In genomic region chr1:96979869-96980268, GRCh38 we compare ENCODE assay signal across 25 cellular contexts.
"Had no signal": no experiment of that assay in that cellular context is flagged by ENCODE, and none has a peak within 500 bp of the region (broad histone marks: within the 10 kb centered on the region; RNA-seq: fewer than 3 reads in every experiment).

No MANE protein-coding gene starts in this region.

- H3K27me3 ChIP-seq: ascending aorta, body of pancreas had no signal

- FAIRE-seq: bronchial epithelial cell had no signal

- H3K4me3 Mint-ChIP-seq: activated CD8-positive, alpha-beta memory T cell treated with anti-CD3 and anti-CD28 coated beads, Interleukin-2, amount 10 ng/mL, durations not matched to agents 7 days and 5 days; activated naive CD4-positive, alpha-beta T cell treated with anti-CD3 and anti-CD28 coated beads, Interleukin-2, amount 50 U/mL, for 24 hours; activated T-cell treated with anti-CD3 and anti-CD28 coated beads, Interleukin-2, amount 50 U/mL, for 24 hours; activated T-helper 1 cell treated with anti-CD3 and anti-CD28 coated beads, Interleukin-12 subunit alpha, Interleukin-12 subunit beta, Interleukin-2, Interleukin-4 antibody, amounts not matched to agents 30 ng/mL and 10 ng/mL and 1 ng/mL, durations not matched to agents 14 hours and 24 hours and 36 hours; T-helper 1 cell treated with Interleukin-12 subunit alpha and Interleukin-12 subunit beta and Interleukin-4 antibody, amounts not matched to agents 30 μg/mL and 1 μg/mL, for 36 hours; WTC11 had no signal

- H3K27ac Mint-ChIP-seq: activated CD8-positive, alpha-beta memory T cell treated with anti-CD3 and anti-CD28 coated beads, Interleukin-2, amount 10 ng/mL, durations not matched to agents 7 days and 5 days; activated naive CD4-positive, alpha-beta T cell treated with anti-CD3 and anti-CD28 coated beads, Interleukin-2, amount 50 U/mL, for 24 hours; activated T-cell treated with anti-CD3 and anti-CD28 coated beads, Interleukin-2, amount 50 U/mL, for 24 hours; activated T-helper 1 cell treated with anti-CD3 and anti-CD28 coated beads, Interleukin-12 subunit alpha, Interleukin-12 subunit beta, Interleukin-2, Interleukin-4 antibody, amounts not matched to agents 30 ng/mL and 10 ng/mL and 1 ng/mL, durations not matched to agents 14 hours and 24 hours and 36 hours; T-helper 1 cell treated with Interleukin-12 subunit alpha and Interleukin-12 subunit beta and Interleukin-4 antibody, amounts not matched to agents 30 μg/mL and 1 μg/mL, for 36 hours; WTC11 had no signal

- H3K36me3 Mint-ChIP-seq: activated CD8-positive, alpha-beta memory T cell treated with anti-CD3 and anti-CD28 coated beads, Interleukin-2, amount 10 ng/mL, durations not matched to agents 7 days and 5 days; activated naive CD4-positive, alpha-beta T cell treated with anti-CD3 and anti-CD28 coated beads, Interleukin-2, amount 50 U/mL, for 24 hours; WTC11 had no signal

- H3K4me3 ChIP-seq: ascending aorta, body of pancreas, PC-9 had no signal

- DNase-seq: activated CD4-positive, alpha-beta T cell treated with anti-CD3 and anti-CD28 coated beads for 48 hours; activated CD4-positive, alpha-beta T cell treated with anti-CD3 and anti-CD28 coated beads, Interleukin-2, amount 50 U/mL, for 48 hours; activated CD4-positive, CD25-positive, alpha-beta regulatory T cell treated with anti-CD3 and anti-CD28 coated beads, Interleukin-2, amount 50 U/mL, for 72 hours; activated CD8-positive, alpha-beta memory T cell treated with anti-CD3 and anti-CD28 coated beads, Interleukin-2, amount 10 ng/mL, durations not matched to agents 7 days and 5 days; activated effector memory CD4-positive, alpha-beta T cell treated with Interleukin-2 at 50 U/mL for 16 hours; activated naive CD4-positive, alpha-beta T cell; activated T-cell treated with anti-CD3 and anti-CD28 coated beads, Interleukin-2, amount 50 U/mL, for 24 hours; amniotic stem cell; body of pancreas; central memory CD4-positive, alpha-beta T cell; KG1; MV-4-11; NCI-H1092 treated with DMSO at 0.1 percent for 48 hours; NCI-H2029; NCI-H446 treated with DMSO at 0.1 percent for 48 hours; NCI-H524 treated with DMSO at 0.1 percent for 48 hours; SIG-M5; SW 1271 had no signal

- H3K4me1 ChIP-seq: ascending aorta, body of pancreas had no signal

- H3K36me3 ChIP-seq: ascending aorta had no signal

- H2AFZ ChIP-seq: PC-9 had no signal

- H3K9me3 Mint-ChIP-seq: activated naive CD4-positive, alpha-beta T cell treated with anti-CD3 and anti-CD28 coated beads, Interleukin-2, amount 50 U/mL, for 24 hours; activated T-cell treated with anti-CD3 and anti-CD28 coated beads, Interleukin-2, amount 50 U/mL, for 24 hours; activated T-helper 1 cell treated with anti-CD3 and anti-CD28 coated beads, Interleukin-12 subunit alpha, Interleukin-12 subunit beta, Interleukin-2, Interleukin-4 antibody, amounts not matched to agents 30 ng/mL and 10 ng/mL and 1 ng/mL, durations not matched to agents 14 hours and 24 hours and 36 hours; T-helper 1 cell treated with Interleukin-12 subunit alpha and Interleukin-12 subunit beta and Interleukin-4 antibody, amounts not matched to agents 30 μg/mL and 1 μg/mL, for 36 hours had no signal

- H3K9me3 ChIP-seq: ascending aorta, body of pancreas had no signal

- H3K27ac ChIP-seq: ascending aorta, body of pancreas, PC-9 had no signal

- ATAC-seq: activated CD8-positive, alpha-beta memory T cell treated with anti-CD3 and anti-CD28 coated beads, Interleukin-2, amount 10 ng/mL, durations not matched to agents 7 days and 5 days; body of pancreas had no signal

- H3K4me1 Mint-ChIP-seq: activated CD8-positive, alpha-beta memory T cell treated with anti-CD3 and anti-CD28 coated beads, Interleukin-2, amount 10 ng/mL, durations not matched to agents 7 days and 5 days; activated naive CD4-positive, alpha-beta T cell treated with anti-CD3 and anti-CD28 coated beads, Interleukin-2, amount 50 U/mL, for 24 hours had no signal

- H3K4me2 ChIP-seq: PC-9 had no signal
